30 cellular contexts compared by ENCODE assay signal in the genomic region with DNA sequence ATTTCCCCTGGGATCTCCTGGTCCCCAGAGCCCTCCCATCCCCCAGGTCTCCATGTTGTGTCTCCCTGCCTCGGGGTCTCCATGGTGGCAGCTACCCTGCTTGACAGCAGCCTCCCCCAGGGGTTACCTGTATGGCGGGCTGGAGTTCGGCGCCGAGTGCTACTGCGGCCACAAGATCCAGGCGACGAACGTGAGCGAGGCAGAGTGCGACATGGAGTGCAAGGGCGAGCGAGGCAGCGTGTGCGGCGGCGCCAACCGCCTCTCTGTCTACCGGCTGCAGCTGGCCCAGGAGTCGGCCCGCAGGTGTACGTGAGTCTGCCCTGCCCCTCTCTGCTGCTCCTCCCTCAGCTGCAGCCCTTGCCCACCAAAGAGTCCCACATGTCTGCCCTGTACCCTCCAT.
"Had no signal": no experiment of that assay in that cellular context is flagged by ENCODE, and none has a peak within 500 bp of the region (broad histone marks: within the 10 kb centered on the region; RNA-seq: fewer than 3 reads in every experiment).

No MANE protein-coding gene starts in this region.

- H3K79me2 ChIP-seq: parathyroid adenoma had no signal

- H3K4me1 ChIP-seq: heart right ventricle, left lung, lower lobe of right lung, psoas muscle, right lobe of liver, stomach, testis, thyroid gland, transverse colon, upper lobe of right lung had no signal

- FAIRE-seq: islet of Langerhans, kidney, urothelium cell line had no signal

- H3K4me2 ChIP-seq: smooth muscle cell had no signal

- H3K9ac ChIP-seq: parathyroid adenoma had no signal

- DNase-seq: heart right ventricle; hippocampal formation; kidney; left colon; left lung; lower lobe of right lung; mammary epithelial cell; mesenchymal stem cell; midbrain; mucosa of descending colon; naive thymus-derived CD4-positive, alpha-beta T cell; occipital lobe; psoas muscle; right lobe of liver; stimulated activated CD4-positive, alpha-beta T cell treated with anti-CD3 and anti-CD28 coated beads, Interleukin-1b, Interleukin-23, amount 100 ng/mL, for 48 hours; stimulated activated CD4-positive, alpha-beta T cell treated with anti-CD3 and anti-CD28 coated beads, Interleukin-2, amount 100 ng/mL, for 48 hours; stimulated activated CD4-positive, alpha-beta T cell treated with anti-CD3 and anti-CD28 coated beads, Interleukin-4, amount 100 ng/mL, for 4 hours; stimulated activated CD8-positive, alpha-beta memory T cell treated with anti-CD3 and anti-CD28 coated beads, Interleukin-4, amount 100 ng/mL, for 48 hours; stimulated activated naive B cell treated with anti-CD40 and anti-IgM and Interleukin-4, amounts not matched to agents 10 μg/mL and 1 μg/mL and 100 μg/mL, for 72 hours; stimulated activated naive CD8-positive, alpha-beta T cell treated with anti-CD3 and anti-CD28 coated beads, Interleukin-15, Interleukin-2, amounts not matched to agents 100 U/mL and 50 U/mL, for 24 hours; stomach; testis; thyroid gland; transverse colon; upper lobe of right lung had no signal

- H3K4me3 ChIP-seq: heart right ventricle, left lung, lower lobe of right lung, mucosa of descending colon, psoas muscle, right lobe of liver, smooth muscle cell, stomach, testis, thyroid gland, transverse colon, upper lobe of right lung had no signal

- H3K36me3 ChIP-seq: heart right ventricle, left lung, lower lobe of right lung, neutrophil, right lobe of liver, stomach, thyroid gland, transverse colon, upper lobe of right lung had no signal

- H3K27me3 ChIP-seq: testis, thyroid gland, transverse colon had no signal

- H2AFZ ChIP-seq: parathyroid adenoma had no signal

- H3K27ac ChIP-seq: heart right ventricle, left lung, lower lobe of right lung, neutrophil, parathyroid adenoma, psoas muscle, right lobe of liver, stomach, testis, thyroid gland, transverse colon, upper lobe of right lung had no signal

- H3K9me3 ChIP-seq: heart right ventricle, left lung, lower lobe of right lung, mucosa of descending colon, neutrophil, psoas muscle, right lobe of liver, stomach, testis, thyroid gland, transverse colon, upper lobe of right lung had no signal
